Comparison of ENCODE assay signal across 27 cellular contexts in genomic region chr2:146873646-146874259, GRCh38.
A peak's percentile ranks its signal among the peaks of the same experiment; 100 is the strongest.
DNase-seq lines count a peak whose midpoint lies in the region; ATAC-seq and TF ChIP-seq lines count a peak whose summit lies in the region.
"Had no signal": no experiment of that assay in that cellular context is flagged by ENCODE, and none has a peak within 500 bp of the region (broad histone marks: within the 10 kb centered on the region; RNA-seq: fewer than 3 reads in every experiment).

No MANE protein-coding gene starts in this region.

- H3K36me3 ChIP-seq in SK-N-SH (replicated peaks in 1 of 2; ENCODE audit: control insufficient read depth in 1 of 2, insufficient read depth in 2 of 2, low read length in 1 of 2) (no peaks in the 10 kb centered on the region), osteoblast (ENCODE audit: insufficient read depth, low read length) (no peaks in the 10 kb centered on the region), suprapubic skin (no peaks in the 10 kb centered on the region)
- H3K36me3 ChIP-seq: cardiac muscle cell, spleen, thoracic aorta had no signal

- H3K27ac Mint-ChIP-seq in activated CD8-positive, alpha-beta memory T cell treated with anti-CD3 and anti-CD28 coated beads, Interleukin-2, amount 10 ng/mL, durations not matched to agents 7 days and 5 days, result no peak overlapping the region
- H3K27ac Mint-ChIP-seq in natural killer cell treated with Interleukin-12 subunit alpha and Interleukin-12 subunit beta and Interleukin-15 and Interleukin-18, amount 100 ng/mL, for 72 hours, result no peak overlapping the region
- H3K27ac Mint-ChIP-seq: activated CD4-positive, alpha-beta T cell treated with anti-CD3 and anti-CD28 coated beads, Interleukin-2, amount 10 ng/mL, durations not matched to agents 24 days and 14 days; activated T-cell treated with anti-CD3 and anti-CD28 coated beads, Interleukin-2, amount 50 U/mL, for 72 hours; CD4-positive, alpha-beta T cell; HFFc6; naive B cell; stimulated activated memory B cell treated with anti-CD40 and anti-IgM and Interleukin-4, amounts not matched to agents 10 μg/mL and 1 μg/mL and 100 μg/mL, for 72 hours had no signal

- H3K4me1 ChIP-seq in SK-N-SH (ENCODE audit: control insufficient read depth in 1 of 2, insufficient read depth in 2 of 2, low read depth in 1 of 2, low read length in 1 of 2) (no peaks in the 10 kb centered on the region), osteoblast (ENCODE audit: insufficient read depth, low read length) (no peaks in the 10 kb centered on the region), suprapubic skin (peaks cover 10% of the 10 kb centered on the region)

- TF ChIP-seq POLR2A in suprapubic skin (IDR thresholded peaks at IDR 0.05), result no peak

- no peak overlapping the region for H3K9ac ChIP-seq in SK-N-SH

- H3K36me3 Mint-ChIP-seq in activated CD8-positive, alpha-beta memory T cell treated with anti-CD3 and anti-CD28 coated beads, Interleukin-2, amount 10 ng/mL, durations not matched to agents 7 days and 5 days, result no peaks in the 10 kb centered on the region
- H3K36me3 Mint-ChIP-seq in natural killer cell treated with Interleukin-12 subunit alpha and Interleukin-12 subunit beta and Interleukin-15 and Interleukin-18, amount 100 ng/mL, for 72 hours, result no peaks in the 10 kb centered on the region
- H3K36me3 Mint-ChIP-seq: naive B cell; stimulated activated memory B cell treated with anti-CD40 and anti-IgM and Interleukin-4, amounts not matched to agents 10 μg/mL and 1 μg/mL and 100 μg/mL, for 72 hours had no signal

- ATAC-seq in activated CD8-positive, alpha-beta memory T cell treated with anti-CD3 and anti-CD28 coated beads, Interleukin-2, amount 10 ng/mL, durations not matched to agents 7 days and 5 days, result no peak
- ATAC-seq in natural killer cell treated with Interleukin-12 subunit alpha and Interleukin-12 subunit beta and Interleukin-15 and Interleukin-18, amount 100 ng/mL, for 72 hours, result no peak
- ATAC-seq: stimulated activated memory B cell treated with anti-CD40 and anti-IgM and Interleukin-4, amounts not matched to agents 10 μg/mL and 1 μg/mL and 100 μg/mL, for 72 hours had no signal

- peak; percentile 63 for DNase-seq in HT-29 (ENCODE audit: low spot score)
- DNase-seq in SK-N-SH, result no peak
- DNase-seq in epithelial cell of esophagus (ENCODE audit: low read depth), result peak; percentile 41
- no peak for DNase-seq in osteoblast (ENCODE audit: insufficient read length, low spot score, missing footprints)
- DNase-seq in suprapubic skin (ENCODE audit: low spot score in 2 of 2), result no peak
- DNase-seq in activated CD8-positive, alpha-beta memory T cell treated with anti-CD3 and anti-CD28 coated beads, Interleukin-2, amount 10 ng/mL, durations not matched to agents 7 days and 5 days, result no peak
- DNase-seq in natural killer cell treated with Interleukin-12 subunit alpha and Interleukin-12 subunit beta and Interleukin-15 and Interleukin-18, amount 100 ng/mL, for 72 hours (ENCODE audit: low spot score), result no peak
- DNase-seq in NCI-H1417 (lab: John Stamatoyannopoulos, UW), result no peak
- DNase-seq: activated CD4-positive, alpha-beta T cell treated with anti-CD3 and anti-CD28 coated beads, Interleukin-2, amount 10 ng/mL, durations not matched to agents 24 days and 14 days; activated naive CD4-positive, alpha-beta T cell treated with anti-CD3 and anti-CD28 coated beads, Interleukin-2, amount 50 U/mL, for 16 hours; activated T-cell treated with anti-CD3 and anti-CD28 coated beads, Interleukin-2, amount 50 U/mL, for 72 hours; amygdala; CD4-positive, alpha-beta T cell; DMS 273 treated with DMSO at 0.1 percent for 48 hours; HFFc6; naive B cell; NCI-H1436; NCI-H2107; NCI-H510A; NK-92 treated with Interleukin-12 subunit alpha and Interleukin-12 subunit beta, amount 100 ng/mL, for 24 hours; retina; spleen; stimulated activated CD4-positive, alpha-beta T cell treated with anti-CD3 and anti-CD28 coated beads, Interleukin-2, amount 100 ng/mL, for 48 hours had no signal

- no peaks in the 10 kb centered on the region for H4K20me1 ChIP-seq in SK-N-SH (ENCODE audit: insufficient read depth)
- H4K20me1 ChIP-seq in osteoblast (ENCODE audit: insufficient read depth, low read length), result no peaks in the 10 kb centered on the region

- H2AFZ ChIP-seq in SK-N-SH (ENCODE audit: low read depth) (peak overlapping the region; percentile 41; the same call in 1 of the 2 replicates), osteoblast (ENCODE audit: low read length) (peak overlapping the region; percentile 52)

- no peak for TF ChIP-seq EP300 in SK-N-SH (IDR thresholded peaks at IDR 0.05; ENCODE audit: borderline replicate concordance in 1 of 2, low read depth in 1 of 2, low read length in 1 of 2)
- TF ChIP-seq EP300 in suprapubic skin (IDR thresholded peaks at IDR 0.05), result no peak

- 5% methylated on average over 3 of the region's 3 CpGs for WGBS in SK-N-SH (ENCODE audit: low lambda C conversion rate)
- 67% methylated on average over 3 of the region's 3 CpGs for WGBS in suprapubic skin

- H3K27me3 ChIP-seq in SK-N-SH (ENCODE audit: insufficient read depth) (no peaks in the 10 kb centered on the region), osteoblast (ENCODE audit: insufficient read depth, low read length) (no peaks in the 10 kb centered on the region), suprapubic skin (no peaks in the 10 kb centered on the region)
- H3K27me3 ChIP-seq: cardiac muscle cell, spleen had no signal

- no peak for TF ChIP-seq CTCF in SK-N-SH (IDR thresholded peaks at IDR 0.05)
- no peak for TF ChIP-seq CTCF in epithelial cell of esophagus (IDR thresholded peaks at IDR 0.05; ENCODE audit: insufficient read depth, low read depth, low read length, missing control alignments)
- TF ChIP-seq CTCF in osteoblast (IDR thresholded peaks at IDR 0.05; ENCODE audit: extremely low read depth, low read depth, low read length), result no peak
- TF ChIP-seq CTCF in suprapubic skin (IDR thresholded peaks at IDR 0.05), result no peak

- H3K9me3 Mint-ChIP-seq in activated CD8-positive, alpha-beta memory T cell treated with anti-CD3 and anti-CD28 coated beads, Interleukin-2, amount 10 ng/mL, durations not matched to agents 7 days and 5 days (ENCODE audit: low read depth), result no peaks in the 10 kb centered on the region
- peaks cover 11% of the 10 kb centered on the region for H3K9me3 Mint-ChIP-seq in natural killer cell treated with Interleukin-12 subunit alpha and Interleukin-12 subunit beta and Interleukin-15 and Interleukin-18, amount 100 ng/mL, for 72 hours
- H3K9me3 Mint-ChIP-seq: activated CD4-positive, alpha-beta T cell treated with anti-CD3 and anti-CD28 coated beads, Interleukin-2, amount 10 ng/mL, durations not matched to agents 24 days and 14 days; activated T-cell treated with anti-CD3 and anti-CD28 coated beads, Interleukin-2, amount 50 U/mL, for 72 hours; CD4-positive, alpha-beta T cell; stimulated activated memory B cell treated with anti-CD40 and anti-IgM and Interleukin-4, amounts not matched to agents 10 μg/mL and 1 μg/mL and 100 μg/mL, for 72 hours had no signal

- H3K4me3 Mint-ChIP-seq in activated CD8-positive, alpha-beta memory T cell treated with anti-CD3 and anti-CD28 coated beads, Interleukin-2, amount 10 ng/mL, durations not matched to agents 7 days and 5 days, result no peak overlapping the region
- no peak overlapping the region for H3K4me3 Mint-ChIP-seq in natural killer cell treated with Interleukin-12 subunit alpha and Interleukin-12 subunit beta and Interleukin-15 and Interleukin-18, amount 100 ng/mL, for 72 hours
- H3K4me3 Mint-ChIP-seq: activated CD4-positive, alpha-beta T cell treated with anti-CD3 and anti-CD28 coated beads, Interleukin-2, amount 10 ng/mL, durations not matched to agents 24 days and 14 days; activated T-cell treated with anti-CD3 and anti-CD28 coated beads, Interleukin-2, amount 50 U/mL, for 72 hours; CD4-positive, alpha-beta T cell; HFFc6; naive B cell; stimulated activated memory B cell treated with anti-CD40 and anti-IgM and Interleukin-4, amounts not matched to agents 10 μg/mL and 1 μg/mL and 100 μg/mL, for 72 hours had no signal

- H3K4me2 ChIP-seq in SK-N-SH, result 0 out of 2 replicates have a peak overlapping the region, but pooled peaks have one; percentile 11
- no peak overlapping the region for H3K4me2 ChIP-seq in osteoblast (ENCODE audit: insufficient read depth, low read length)

- no peaks in the 10 kb centered on the region for H3K27me3 Mint-ChIP-seq in activated CD8-positive, alpha-beta memory T cell treated with anti-CD3 and anti-CD28 coated beads, Interleukin-2, amount 10 ng/mL, durations not matched to agents 7 days and 5 days
- no peaks in the 10 kb centered on the region for H3K27me3 Mint-ChIP-seq in natural killer cell treated with Interleukin-12 subunit alpha and Interleukin-12 subunit beta and Interleukin-15 and Interleukin-18, amount 100 ng/mL, for 72 hours
- H3K27me3 Mint-ChIP-seq: activated CD4-positive, alpha-beta T cell treated with anti-CD3 and anti-CD28 coated beads, Interleukin-2, amount 10 ng/mL, durations not matched to agents 24 days and 14 days; CD4-positive, alpha-beta T cell; naive B cell; stimulated activated memory B cell treated with anti-CD40 and anti-IgM and Interleukin-4, amounts not matched to agents 10 μg/mL and 1 μg/mL and 100 μg/mL, for 72 hours had no signal

- POLR2A ChIA-PET in SK-N-SH (lab: Yijun Ruan, JAX), result no interaction called here

- H3K79me2 ChIP-seq in SK-N-SH (ENCODE audit: insufficient read depth) (no peaks in the 10 kb centered on the region), osteoblast (ENCODE audit: insufficient read depth, low read length) (no peaks in the 10 kb centered on the region)

- H3K4me3 ChIP-seq in SK-N-SH (ENCODE audit: low read depth in 2 of 2, low read length in 1 of 2) (no peak overlapping the region), epithelial cell of esophagus (ENCODE audit: low read length) (no peak overlapping the region), osteoblast (ENCODE audit: insufficient read depth, low read length) (no peak overlapping the region), suprapubic skin (no peak overlapping the region)
- H3K4me3 ChIP-seq: cardiac muscle cell, spleen, thoracic aorta had no signal

- H3K9me3 ChIP-seq in SK-N-SH (no peaks in the 10 kb centered on the region), osteoblast (ENCODE audit: low read depth, low read length) (no peaks in the 10 kb centered on the region), suprapubic skin (no peaks in the 10 kb centered on the region)
- H3K9me3 ChIP-seq: spleen, thoracic aorta had no signal

- peak overlapping the region in 1 of 2 experiments; percentile 11; a peak in 2 of 4 replicates for H3K27ac ChIP-seq in SK-N-SH (ENCODE audit: low read depth in 2 of 2, low read length in 1 of 2)
- no peak overlapping the region for H3K27ac ChIP-seq in osteoblast (ENCODE audit: low read depth, low read length)
- no peak overlapping the region for H3K27ac ChIP-seq in suprapubic skin
- H3K27ac ChIP-seq: cardiac muscle cell, thoracic aorta, VCaP had no signal

- no peaks in the 10 kb centered on the region for H3K4me1 Mint-ChIP-seq in activated CD8-positive, alpha-beta memory T cell treated with anti-CD3 and anti-CD28 coated beads, Interleukin-2, amount 10 ng/mL, durations not matched to agents 7 days and 5 days
- H3K4me1 Mint-ChIP-seq in natural killer cell treated with Interleukin-12 subunit alpha and Interleukin-12 subunit beta and Interleukin-15 and Interleukin-18, amount 100 ng/mL, for 72 hours (ENCODE audit: low read depth in 2 of 2), result no peaks in the 10 kb centered on the region
- H3K4me1 Mint-ChIP-seq: activated CD4-positive, alpha-beta T cell treated with anti-CD3 and anti-CD28 coated beads, Interleukin-2, amount 10 ng/mL, durations not matched to agents 24 days and 14 days; naive B cell; stimulated activated memory B cell treated with anti-CD40 and anti-IgM and Interleukin-4, amounts not matched to agents 10 μg/mL and 1 μg/mL and 100 μg/mL, for 72 hours had no signal

- no peaks in the 10 kb centered on the region for H3K9me2 ChIP-seq in SK-N-SH

- peaks cover 6% of the 10 kb centered on the region for H3F3A ChIP-seq in SK-N-SH (replicated peaks; ENCODE audit: insufficient read depth)

- CTCF ChIA-PET in SK-N-SH (lab: Yijun Ruan, JAX), result no interaction called here
- CTCF ChIA-PET in activated CD8-positive, alpha-beta memory T cell treated with anti-CD3 and anti-CD28 coated beads, Interleukin-2, amount 10 ng/mL, durations not matched to agents 7 days and 5 days (lab: Charles Lee), result no interaction called here

- TF ChIP-seq RAD21 in SK-N-SH (IDR thresholded peaks at IDR 0.05; ENCODE audit: low read length), result no peak

Comparison
In these comparisons a context has a peak if more than half of its experiments do, and no peak if none do; other contexts are left out.
1. DNase-seq: peak in HT-29 (single experiment) and epithelial cell of esophagus (single experiment); none in SK-N-SH (single experiment), osteoblast (single experiment), suprapubic skin (0 of 2), activated CD8-positive, alpha-beta memory T cell treated with anti-CD3 and anti-CD28 coated beads, Interleukin-2, amount 10 ng/mL, durations not matched to agents 7 days and 5 days (single experiment), natural killer cell treated with Interleukin-12 subunit alpha and Interleukin-12 subunit beta and Interleukin-15 and Interleukin-18, amount 100 ng/mL, for 72 hours (single experiment) and NCI-H1417 (0 of 3).